In genomic region chr2:170932948-170933347, GRCh38 we compare ENCODE assay signal across 14 cellular contexts. TPM values are rescaled to one million over a fixed set of nuclear protein-coding genes. Genes with fewer than 3 reads are reported as not detected.
A peak's percentile ranks its signal among the peaks of the same experiment; 100 is the strongest.
DNase-seq lines count a peak whose midpoint lies in the region; ATAC-seq and TF ChIP-seq lines count a peak whose summit lies in the region.
"Had no signal": no experiment of that assay in that cellular context is flagged by ENCODE, and none has a peak within 500 bp of the region (broad histone marks: within the 10 kb centered on the region; RNA-seq: fewer than 3 reads in every experiment).

No MANE protein-coding gene starts in this region.

- no peak for DNase-seq in HFFc6
- peak; percentile 21 for DNase-seq in NAMALWA (ENCODE audit: low spot score)
- no peak for DNase-seq in fibroblast of the aortic adventitia (ENCODE audit: low read depth)
- DNase-seq in type B pancreatic cell (ENCODE audit: extremely low spot score, unreplicated experiment), result no peak
- no peak for DNase-seq in nephron progenitor cell
- DNase-seq in foreskin melanocyte, result no peak
- DNase-seq: CD8-positive, alpha-beta T cell; DMS79 treated with DMSO at 0.1 percent for 48 hours; H9; NCI-H1048; NCI-H345; Peyer's patch; Right ventricle myocardium superior had no signal

- no peak for ATAC-seq in GM19035 (IDR thresholded peaks at IDR 0.05; ENCODE audit: unreplicated experiment)
- ATAC-seq: CD8-positive, alpha-beta T cell had no signal

- no peak overlapping the region for H3K4me3 ChIP-seq in fibroblast of the aortic adventitia (ENCODE audit: low read depth, low read length)
- H3K4me3 ChIP-seq: Peyer's patch had no signal

- TF ChIP-seq CTCF in HFFc6 (IDR thresholded peaks at IDR 0.05) (peak; percentile 51), fibroblast of the aortic adventitia (IDR thresholded peaks at IDR 0.05; ENCODE audit: insufficient read depth, low read length) (peak; percentile 0), type B pancreatic cell (conservative IDR thresholded peaks at IDR 0.05) (peak; percentile 55), nephron progenitor cell (IDR thresholded peaks at IDR 0.05) (no peak)

- H3K27ac Mint-ChIP-seq in HFFc6 (no peak overlapping the region), type B pancreatic cell (no peak overlapping the region), nephron progenitor cell (no peak overlapping the region)
- H3K27ac Mint-ChIP-seq: H9 had no signal

- no peaks in the 10 kb centered on the region; the same call in 1 of the 2 replicates for H3K27me3 Mint-ChIP-seq in HFFc6 (ENCODE audit: insufficient read depth)
- H3K27me3 Mint-ChIP-seq in type B pancreatic cell, result no peaks in the 10 kb centered on the region
- H3K27me3 Mint-ChIP-seq in nephron progenitor cell (ENCODE audit: low read depth, poor library complexity), result peaks cover 7% of the 10 kb centered on the region

- H3K4me3 Mint-ChIP-seq in HFFc6 (no peak overlapping the region), type B pancreatic cell (no peak overlapping the region), nephron progenitor cell (no peak overlapping the region)
- H3K4me3 Mint-ChIP-seq: H9 had no signal

- H3K4me1 Mint-ChIP-seq in HFFc6 (ENCODE audit: low read depth) (peaks cover 45% of the 10 kb centered on the region), type B pancreatic cell (ENCODE audit: unreplicated experiment) (peaks cover 27% of the 10 kb centered on the region), nephron progenitor cell (peaks cover 34% of the 10 kb centered on the region)

- H3K9me3 Mint-ChIP-seq in HFFc6 (no peaks in the 10 kb centered on the region), type B pancreatic cell (peaks cover 2% of the 10 kb centered on the region), nephron progenitor cell (peaks cover 2% of the 10 kb centered on the region)
- H3K9me3 Mint-ChIP-seq: CD8-positive, alpha-beta T cell had no signal

- H3K36me3 Mint-ChIP-seq in HFFc6 (ENCODE audit: low read depth) (peaks cover 18% of the 10 kb centered on the region), type B pancreatic cell (peaks cover 3% of the 10 kb centered on the region), nephron progenitor cell (ENCODE audit: low read depth) (peaks cover 28% of the 10 kb centered on the region)

RNA-seq across cellular contexts. Expression of gene GORASP2, which starts 3.9 kb away (rescaled TPM):
- total RNA-seq in HFFc6 (2021; fragmentation: NEBNext Ultra II Directional; extraction: Animal tissue kit (Norgen Biotek cat#: 25700)), result 100 to 1,000 TPM; 113 to 124 (median 120) TPM
- total RNA-seq in fibroblast of the aortic adventitia (ENCODE audit: low replicate concordance) (27.9 and 67.7 TPM in 2 replicates), type B pancreatic cell (ENCODE audit: low replicate concordance) (77.7 and 110 TPM in 2 replicates)
